Comparison of ENCODE assay signal across 8 cellular contexts in genomic region chr17:4142107-4142900, GRCh38. TPM values are rescaled to one million over a fixed set of nuclear protein-coding genes. Genes with fewer than 3 reads are reported as not detected.
DNase-seq lines count a peak whose midpoint lies in the region; ATAC-seq and TF ChIP-seq lines count a peak whose summit lies in the region.

No MANE protein-coding gene starts in this region.

- H3K27ac Mint-ChIP-seq in WTC11, result no peak overlapping the region

- no peaks in the 10 kb centered on the region for H3K27me3 Mint-ChIP-seq in WTC11 (ENCODE audit: low read depth)

- TF ChIP-seq CTCF in A673 (conservative IDR thresholded peaks at IDR 0.05; ENCODE audit: low read depth, low read length) (no peak), WTC11 (IDR thresholded peaks at IDR 0.05) (no peak)

- peak overlapping the region; percentile 97 for H3K4me3 Mint-ChIP-seq in WTC11

- H3K4me1 ChIP-seq in A673 (ENCODE audit: insufficient read depth, low read length, poor library complexity, severe bottlenecking) (peaks cover 16% of the 10 kb centered on the region), mucosa of rectum (ENCODE audit: control insufficient read depth in 2 of 2, insufficient read depth in 2 of 2, low read length in 2 of 2) (peaks cover 49 to 57% of the 10 kb centered on the region in 2 donors), subcutaneous abdominal adipose tissue (ENCODE audit: control insufficient read depth in 5 of 5, insufficient read depth in 5 of 5, low read length in 5 of 5) (peaks cover 9 to 57% (median 52%) of the 10 kb centered on the region in 5 donors)
- H3K4me1 ChIP-seq in effector memory CD4-positive, alpha-beta T cell (ENCODE audit: control insufficient read depth, insufficient read depth, low read length, poor library complexity, severe bottlenecking), result peaks cover 44% of the 10 kb centered on the region

- intact Hi-C loops in A673 (cut with micrococcal nuclease; ENCODE audit: unreplicated experiment), result no loop called here

- no peaks in the 10 kb centered on the region for H3K9me3 Mint-ChIP-seq in WTC11

- peak overlapping the region; percentile 99 for H3K4me3 ChIP-seq in A673 (ENCODE audit: low read depth, low read length, poor library complexity, severe bottlenecking)
- H3K4me3 ChIP-seq in effector memory CD4-positive, alpha-beta T cell (ENCODE audit: insufficient read depth, low read depth, low read length, poor library complexity, severe bottlenecking), result peak overlapping the region; percentile 86
- peak overlapping the region; percentile 88 to 94 for H3K4me3 ChIP-seq in mucosa of rectum (ENCODE audit: low read length in 2 of 2)
- peak overlapping the region; percentile 82 to 96 (median 91) for H3K4me3 ChIP-seq in subcutaneous abdominal adipose tissue (ENCODE audit: low read depth in 1 of 5, low read length in 5 of 5)

- H3K9ac ChIP-seq in mucosa of rectum (ENCODE audit: low read depth in 1 of 2, low read length in 2 of 2), result peak overlapping the region; percentile 92 to 100
- H3K9ac ChIP-seq in subcutaneous abdominal adipose tissue (ENCODE audit: low read length in 5 of 5), result peak overlapping the region; percentile 71 to 91 (median 89)

- H3K36me3 ChIP-seq in A673 (ENCODE audit: insufficient read depth, low read length, poor library complexity, severe bottlenecking), result no peaks in the 10 kb centered on the region
- peaks cover 3% of the 10 kb centered on the region for H3K36me3 ChIP-seq in effector memory CD4-positive, alpha-beta T cell (ENCODE audit: control insufficient read depth, insufficient read depth, low read length)
- H3K36me3 ChIP-seq in mucosa of rectum (ENCODE audit: control insufficient read depth in 2 of 2, insufficient read depth in 2 of 2, low read length in 2 of 2), result no peaks in the 10 kb centered on the region
- peaks cover 0 to 7% (median 6%) of the 10 kb centered on the region in 5 donors for H3K36me3 ChIP-seq in subcutaneous abdominal adipose tissue (ENCODE audit: control insufficient read depth in 5 of 5, insufficient read depth in 5 of 5, low read length in 5 of 5)

- ATAC-seq in GM18870 (IDR thresholded peaks at IDR 0.05; ENCODE audit: unreplicated experiment) (peak; percentile 16), HG03280 (IDR thresholded peaks at IDR 0.05; ENCODE audit: unreplicated experiment) (peak; percentile 13), WTC11 (no peak)

- H3K36me3 Mint-ChIP-seq in WTC11, result no peaks in the 10 kb centered on the region

- H3K27me3 ChIP-seq in A673 (replicated peaks; ENCODE audit: insufficient read depth, low read depth, low read length, poor library complexity) (no peaks in the 10 kb centered on the region), mucosa of rectum (ENCODE audit: control insufficient read depth in 2 of 2, insufficient read depth in 2 of 2, low read length in 2 of 2) (no peaks in the 10 kb centered on the region), subcutaneous abdominal adipose tissue (ENCODE audit: control insufficient read depth in 5 of 5, insufficient read depth in 4 of 5, low read length in 5 of 5) (no peaks in the 10 kb centered on the region)
- H3K27me3 ChIP-seq in effector memory CD4-positive, alpha-beta T cell (replicated peaks; ENCODE audit: control insufficient read depth, insufficient read depth, low read length, poor library complexity, severe bottlenecking), result no peaks in the 10 kb centered on the region

- peak; percentile 38 for DNase-seq in A673 (ENCODE audit: low spot score)
- peak; percentile 37 for DNase-seq in WTC11 (ENCODE audit: low spot score)
- DNase-seq in effector memory CD4-positive, alpha-beta T cell, result peak in 2 of 3 donors; percentile 6 to 30
- no peak for DNase-seq in GM19238 (ENCODE audit: insufficient read length, low spot score)

- CTCF ChIA-PET in A673 (lab: Charles Lee) (no interaction called here), WTC11 (lab: Charles Lee) (interaction anchor here (0.7 to 2.3 kb wide), 6 partner anchors 11 to 221 kb away, joined by 3 to 14 read pairs (median 4); no protein-coding TSS in a partner anchor)

- POLR2A ChIA-PET in A673 (lab: Charles Lee; ENCODE audit: low non-redundant PET), result no interaction called here
- POLR2A ChIA-PET in WTC11 (lab: Charles Lee), result interaction anchor here (0.5 to 2.6 kb wide), 4 partner anchors 15 to 45 kb away, joined by 3 to 10 read pairs (median 4); no protein-coding TSS in a partner anchor

- H3K27ac ChIP-seq in A673 (ENCODE audit: low read depth, low read length, poor library complexity, severe bottlenecking), result peak overlapping the region; percentile 99
- peak overlapping the region; percentile 94 for H3K27ac ChIP-seq in effector memory CD4-positive, alpha-beta T cell (ENCODE audit: insufficient read depth, low read length, poor library complexity, severe bottlenecking)
- H3K27ac ChIP-seq in mucosa of rectum (ENCODE audit: low read depth in 2 of 2, low read length in 2 of 2), result peak overlapping the region; percentile 100
- H3K27ac ChIP-seq in subcutaneous abdominal adipose tissue (ENCODE audit: low read depth, low read length), result peak overlapping the region; percentile 96

- H3K9me3 ChIP-seq in A673 (ENCODE audit: low read depth, low read length, poor library complexity, severe bottlenecking) (no peaks in the 10 kb centered on the region), mucosa of rectum (ENCODE audit: control insufficient read depth in 2 of 2, low read length in 2 of 2) (no peaks in the 10 kb centered on the region), subcutaneous abdominal adipose tissue (ENCODE audit: control insufficient read depth in 5 of 5, low read length in 5 of 5) (no peaks in the 10 kb centered on the region)
- no peaks in the 10 kb centered on the region for H3K9me3 ChIP-seq in effector memory CD4-positive, alpha-beta T cell (ENCODE audit: control insufficient read depth, low read length)

- peaks cover 13% of the 10 kb centered on the region for H3K4me1 Mint-ChIP-seq in WTC11

- BruUV-seq in A673 (replicated peaks; lab: Mats Ljungman, UMichigan), result no TSS peak

TF ChIP-seq in WTC11, 78 proteins besides CTCF, POLR2A, EP300 and RAD21 (continues in another document):
- no peak for TF ChIP-seq SP1 (CRISPR knock-in tag; conservative IDR thresholded peaks at IDR 0.05)
- TF ChIP-seq ZNF263 (CRISPR knock-in tag; IDR thresholded peaks at IDR 0.05; ENCODE audit: low read depth), result no peak
- no peak for TF ChIP-seq ZNF121 (CRISPR knock-in tag; IDR thresholded peaks at IDR 0.05)
- no peak for TF ChIP-seq ZNF219 (CRISPR knock-in tag; IDR thresholded peaks at IDR 0.05; ENCODE audit: borderline replicate concordance)
- TF ChIP-seq, protein P1, sequence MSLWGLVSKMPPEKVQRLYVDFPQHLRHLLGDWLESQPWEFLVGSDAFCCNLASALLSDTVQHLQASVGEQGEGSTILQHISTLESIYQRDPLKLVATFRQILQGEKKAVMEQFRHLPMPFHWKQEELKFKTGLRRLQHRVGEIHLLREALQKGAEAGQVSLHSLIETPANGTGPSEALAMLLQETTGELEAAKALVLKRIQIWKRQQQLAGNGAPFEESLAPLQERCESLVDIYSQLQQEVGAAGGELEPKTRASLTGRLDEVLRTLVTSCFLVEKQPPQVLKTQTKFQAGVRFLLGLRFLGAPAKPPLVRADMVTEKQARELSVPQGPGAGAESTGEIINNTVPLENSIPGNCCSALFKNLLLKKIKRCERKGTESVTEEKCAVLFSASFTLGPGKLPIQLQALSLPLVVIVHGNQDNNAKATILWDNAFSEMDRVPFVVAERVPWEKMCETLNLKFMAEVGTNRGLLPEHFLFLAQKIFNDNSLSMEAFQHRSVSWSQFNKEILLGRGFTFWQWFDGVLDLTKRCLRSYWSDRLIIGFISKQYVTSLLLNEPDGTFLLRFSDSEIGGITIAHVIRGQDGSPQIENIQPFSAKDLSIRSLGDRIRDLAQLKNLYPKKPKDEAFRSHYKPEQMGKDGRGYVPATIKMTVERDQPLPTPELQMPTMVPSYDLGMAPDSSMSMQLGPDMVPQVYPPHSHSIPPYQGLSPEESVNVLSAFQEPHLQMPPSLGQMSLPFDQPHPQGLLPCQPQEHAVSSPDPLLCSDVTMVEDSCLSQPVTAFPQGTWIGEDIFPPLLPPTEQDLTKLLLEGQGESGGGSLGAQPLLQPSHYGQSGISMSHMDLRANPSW (CRISPR knock-in tag; conservative IDR thresholded peaks at IDR 0.05; ENCODE audit: low read depth), result no peak
- TF ChIP-seq GTF2I (CRISPR knock-in tag; conservative IDR thresholded peaks at IDR 0.05), result no peak
- TF ChIP-seq, protein P2, sequence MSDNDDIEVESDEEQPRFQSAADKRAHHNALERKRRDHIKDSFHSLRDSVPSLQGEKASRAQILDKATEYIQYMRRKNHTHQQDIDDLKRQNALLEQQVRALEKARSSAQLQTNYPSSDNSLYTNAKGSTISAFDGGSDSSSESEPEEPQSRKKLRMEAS (CRISPR knock-in tag; IDR thresholded peaks at IDR 0.05), result no peak
- no peak for TF ChIP-seq RORB (CRISPR knock-in tag; IDR thresholded peaks at IDR 0.05)
- TF ChIP-seq, protein P3, sequence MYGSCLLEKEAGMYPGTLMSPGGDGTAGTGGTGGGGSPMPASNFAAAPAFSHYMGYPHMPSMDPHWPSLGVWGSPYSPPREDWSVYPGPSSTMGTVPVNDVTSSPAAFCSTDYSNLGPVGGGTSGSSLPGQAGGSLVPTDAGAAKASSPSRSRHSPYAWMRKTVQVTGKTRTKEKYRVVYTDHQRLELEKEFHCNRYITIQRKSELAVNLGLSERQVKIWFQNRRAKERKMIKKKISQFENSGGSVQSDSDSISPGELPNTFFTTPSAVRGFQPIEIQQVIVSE (CRISPR knock-in tag; IDR thresholded peaks at IDR 0.05; ENCODE audit: borderline replicate concordance), result no peak
- TF ChIP-seq ATF1 (CRISPR knock-in tag; IDR thresholded peaks at IDR 0.05), result no peak
- TF ChIP-seq ATF2 (CRISPR knock-in tag; IDR thresholded peaks at IDR 0.05; ENCODE audit: borderline replicate concordance, low read depth), result no peak

RNA-seq across cellular contexts. Expression of gene ZZEF1, which starts 0.5 kb away (rescaled TPM):
- 33.9 and 35.2 TPM in 2 replicates for total RNA-seq in A673 (2021)
- total RNA-seq in WTC11 (2021), result 16.3 to 24.1 TPM (median 17.5 TPM) in 3 replicates

RNA-seq across cellular contexts. Expression of gene CYB5D2, which starts 0.7 kb away (rescaled TPM):
- total RNA-seq in A673 (2021), result 12.3 and 14.8 TPM in 2 replicates
- 7.8 to 9.0 TPM (median 8.8 TPM) in 3 replicates for total RNA-seq in WTC11 (2021)
